In the genomic region with DNA sequence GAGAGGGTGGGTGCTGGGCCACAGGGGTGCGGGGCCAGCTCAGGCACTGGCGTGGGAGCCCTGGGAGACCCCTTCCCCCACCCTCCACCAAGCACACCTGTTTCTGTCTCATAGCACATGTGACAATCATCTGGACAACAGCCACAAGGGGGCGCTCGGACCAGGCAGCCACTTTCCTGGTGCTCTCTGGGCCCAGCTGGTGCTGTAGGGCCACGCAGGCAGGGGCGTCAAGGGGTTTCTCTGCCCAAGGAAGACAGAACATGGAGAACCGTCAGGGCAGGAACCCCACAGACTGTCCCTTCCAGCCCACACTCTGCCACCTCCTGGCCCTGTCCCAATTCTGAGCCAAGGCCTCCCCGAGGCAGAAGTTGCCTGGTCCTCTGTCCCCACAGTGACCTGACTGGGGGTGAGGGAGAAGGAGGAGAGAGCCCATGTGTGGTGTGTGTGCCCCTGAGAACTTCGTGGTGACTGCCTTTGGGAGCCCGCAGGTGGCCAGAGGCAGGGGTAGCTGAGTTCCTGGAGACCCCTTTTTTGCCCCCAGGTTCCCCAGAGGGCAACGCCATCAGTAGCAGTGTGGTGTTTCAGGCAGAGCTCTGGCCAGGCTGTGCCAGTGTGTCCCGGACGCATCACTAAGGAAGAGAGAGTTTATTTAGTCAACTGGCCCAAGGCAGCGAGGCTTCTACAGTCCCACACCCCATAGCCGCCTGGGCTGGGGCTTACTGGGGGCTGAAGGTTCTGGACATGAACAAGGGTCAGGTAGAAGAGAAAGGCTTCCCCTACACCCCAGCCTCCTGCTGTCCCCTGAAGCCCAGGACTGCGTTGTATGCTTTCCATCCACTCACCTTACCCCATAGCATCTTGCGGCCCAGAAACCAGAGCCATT, we compare ENCODE assay signal across 9 cellular contexts. TPM values are rescaled to one million over a fixed set of nuclear protein-coding genes. Genes with fewer than 3 reads are reported as not detected.
DNase-seq lines count a peak whose midpoint lies in the region; ATAC-seq, FAIRE-seq and TF ChIP-seq lines count a peak whose summit lies in the region.
"Had no signal": no experiment of that assay in that cellular context is flagged by ENCODE, and none has a peak within 500 bp of the region (broad histone marks: within the 10 kb centered on the region; RNA-seq: fewer than 3 reads in every experiment).

No MANE protein-coding gene starts in this region.

- DNase-seq in NCI-H1436 (lab: John Stamatoyannopoulos, UW): peak; percentile 38
- no peak for DNase-seq in NCI-H1436 treated with DMSO at 0.1 percent for 48 hours (lab: John Stamatoyannopoulos, UW)
- peak; percentile 57 for DNase-seq in HuH-7.5 (ENCODE audit: low spot score)
- peak; percentile 40 for DNase-seq in RWPE1 (ENCODE audit: low spot score)
- no peak for DNase-seq in foreskin keratinocyte
- DNase-seq in pancreas: peak; percentile 75 to 96 (median 88)
- DNase-seq in upper lobe of right lung: peak; percentile 87

- peak overlapping the region; percentile 54 for H3K27ac Mint-ChIP-seq in activated T-helper 17 cell treated with anti-CD3 and anti-CD28 coated beads, Interleukin-2, amount 50 U/mL, for 72 hours

- peaks cover 6% of the 10 kb centered on the region for H3K4me1 ChIP-seq in foreskin keratinocyte
- peaks cover 5 to 18% (median 7%) of the 10 kb centered on the region in 3 donors for H3K4me1 ChIP-seq in pancreas
- peaks cover 16% of the 10 kb centered on the region for H3K4me1 ChIP-seq in upper lobe of right lung

- no peak overlapping the region for H3K4me3 Mint-ChIP-seq in activated T-helper 17 cell treated with anti-CD3 and anti-CD28 coated beads, Interleukin-2, amount 50 U/mL, for 72 hours

- H3K27me3 ChIP-seq in foreskin keratinocyte (no peaks in the 10 kb centered on the region), pancreas (no peaks in the 10 kb centered on the region), upper lobe of right lung (no peaks in the 10 kb centered on the region)
- H3K27me3 ChIP-seq: BLaER1 had no signal

- H3K36me3 ChIP-seq in pancreas: no peaks in the 10 kb centered on the region
- peaks cover 4% of the 10 kb centered on the region for H3K36me3 ChIP-seq in upper lobe of right lung

- H3K27me3 Mint-ChIP-seq in activated T-helper 17 cell treated with anti-CD3 and anti-CD28 coated beads, Interleukin-2, amount 50 U/mL, for 72 hours: no peaks in the 10 kb centered on the region

- CTCF ChIA-PET in RWPE1 (lab: Yijun Ruan, JAX): interaction anchor here (0.5 to 0.9 kb wide), 11 partner anchors 12 to 1340 kb away, joined by 3 to 7 read pairs (median 3); a partner anchor contains a TSS

- 45 to 51% methylated on average over 16 to 17 of the region's 17 CpGs for WGBS in pancreas, 2 donors

- H3K4me3 ChIP-seq in pancreas (no peak overlapping the region), upper lobe of right lung (no peak overlapping the region)
- H3K4me3 ChIP-seq: BLaER1 had no signal

- POLR2A ChIA-PET in RWPE1 (lab: Yijun Ruan, JAX; ENCODE audit: low non-redundant PET): no interaction called here

- H3K27ac ChIP-seq in RWPE1: peak overlapping the region; percentile 4; the same call in 1 of the 2 replicates
- H3K27ac ChIP-seq in foreskin keratinocyte: no peak overlapping the region
- H3K27ac ChIP-seq in pancreas: no peak overlapping the region
- H3K27ac ChIP-seq in upper lobe of right lung: no peak overlapping the region
- H3K27ac ChIP-seq: BLaER1 had no signal

- peak; percentile 74 for TF ChIP-seq CTCF in RWPE1 (conservative IDR thresholded peaks at IDR 0.05; ENCODE audit: low read depth)
- peak; percentile 76 for TF ChIP-seq CTCF in foreskin keratinocyte (conservative IDR thresholded peaks at IDR 0.05)
- peak; percentile 66 to 86 (median 78) for TF ChIP-seq CTCF in pancreas (IDR thresholded peaks at IDR 0.05)
- peak; percentile 69 for TF ChIP-seq CTCF in upper lobe of right lung (IDR thresholded peaks at IDR 0.05)

- no peaks in the 10 kb centered on the region for H3K9me3 ChIP-seq in pancreas
- no peaks in the 10 kb centered on the region for H3K9me3 ChIP-seq in upper lobe of right lung
- H3K9me3 ChIP-seq: BLaER1 had no signal

- H3K9me3 Mint-ChIP-seq in activated T-helper 17 cell treated with anti-CD3 and anti-CD28 coated beads, Interleukin-2, amount 50 U/mL, for 72 hours: no peaks in the 10 kb centered on the region

- intact Hi-C loops in pancreas (cut with DNase I): loop anchor here in 2 of 3 donors (2.0 to 5.0 kb wide), 2 partner anchors 145 to 153 kb away; no protein-coding TSS in a partner anchor
- intact Hi-C loops in upper lobe of right lung (cut with DNase I): no loop called here

- H3K36me3 Mint-ChIP-seq in activated T-helper 17 cell treated with anti-CD3 and anti-CD28 coated beads, Interleukin-2, amount 50 U/mL, for 72 hours (ENCODE audit: low read depth): peaks cover 14% of the 10 kb centered on the region

- no peak for FAIRE-seq in pancreas (lab: Jason Lieb, UNC)

- peak; percentile 42 for ATAC-seq in activated T-helper 17 cell treated with anti-CD3 and anti-CD28 coated beads, Interleukin-2, amount 50 U/mL, for 72 hours (replicated peaks)
- ATAC-seq in foreskin keratinocyte (peak; percentile 41), pancreas (peak; percentile 25 to 46 (median 44)), upper lobe of right lung (peak; percentile 39)

- H3K4me1 Mint-ChIP-seq in activated T-helper 17 cell treated with anti-CD3 and anti-CD28 coated beads, Interleukin-2, amount 50 U/mL, for 72 hours: peaks cover 21% of the 10 kb centered on the region

RNA-seq across cellular contexts. Expression of a gene that starts 3.1 kb away (rescaled TPM):
- total RNA-seq in activated T-helper 17 cell treated with anti-CD3 and anti-CD28 coated beads, Interleukin-2, amount 50 U/mL, for 72 hours: 10 to 100 TPM in 1 of 2 donors, 1 to 10 TPM in 1; 8.9 to 16.2 TPM
- 12.5 and 13.6 TPM in 2 replicates for total RNA-seq in foreskin keratinocyte
- polyA plus RNA-seq in foreskin keratinocyte: 8.2 and 10.4 TPM in 2 replicates
- 10 to 100 TPM; 13.8 to 23.0 (median 20.2) TPM for total RNA-seq in pancreas
- polyA plus RNA-seq in pancreas: 10 to 100 TPM; 30.6 to 38.2 TPM
- 22.0 TPM for total RNA-seq in upper lobe of right lung

RNA-seq across cellular contexts. Expression of a gene that starts 12.2 kb away (rescaled TPM):
- total RNA-seq in activated T-helper 17 cell treated with anti-CD3 and anti-CD28 coated beads, Interleukin-2, amount 50 U/mL, for 72 hours: 1 to 10 TPM in 1 of 2 donors, under 1 TPM in 1; 0.95 to 7.2 TPM
- total RNA-seq in foreskin keratinocyte: 3.7 and 5.6 TPM in 2 replicates
- 1.6 and 2.7 TPM in 2 replicates for polyA plus RNA-seq in foreskin keratinocyte
- 1 to 10 TPM; 2.0 to 6.7 (median 3.9) TPM for total RNA-seq in pancreas
- polyA plus RNA-seq in pancreas: 10 to 100 TPM; 10.1 to 25.8 TPM
- 48.1 TPM for total RNA-seq in upper lobe of right lung

Comparison
In these comparisons a context has a peak if more than half of its experiments do, and no peak if none do; other contexts are left out.
1. DNase-seq: peak in NCI-H1436 (single experiment), HuH-7.5 (single experiment), RWPE1 (single experiment), pancreas (6 of 6) and upper lobe of right lung (single experiment); none in NCI-H1436 treated with DMSO at 0.1 percent for 48 hours (single experiment) and foreskin keratinocyte (0 of 2).
2. Peak in every context shown above with its lines, with median percentiles within 50 percentile points of each other: CTCF ChIP-seq and ATAC-seq.